ENCODE assay signal across 1 cellular context in the genomic region with DNA sequence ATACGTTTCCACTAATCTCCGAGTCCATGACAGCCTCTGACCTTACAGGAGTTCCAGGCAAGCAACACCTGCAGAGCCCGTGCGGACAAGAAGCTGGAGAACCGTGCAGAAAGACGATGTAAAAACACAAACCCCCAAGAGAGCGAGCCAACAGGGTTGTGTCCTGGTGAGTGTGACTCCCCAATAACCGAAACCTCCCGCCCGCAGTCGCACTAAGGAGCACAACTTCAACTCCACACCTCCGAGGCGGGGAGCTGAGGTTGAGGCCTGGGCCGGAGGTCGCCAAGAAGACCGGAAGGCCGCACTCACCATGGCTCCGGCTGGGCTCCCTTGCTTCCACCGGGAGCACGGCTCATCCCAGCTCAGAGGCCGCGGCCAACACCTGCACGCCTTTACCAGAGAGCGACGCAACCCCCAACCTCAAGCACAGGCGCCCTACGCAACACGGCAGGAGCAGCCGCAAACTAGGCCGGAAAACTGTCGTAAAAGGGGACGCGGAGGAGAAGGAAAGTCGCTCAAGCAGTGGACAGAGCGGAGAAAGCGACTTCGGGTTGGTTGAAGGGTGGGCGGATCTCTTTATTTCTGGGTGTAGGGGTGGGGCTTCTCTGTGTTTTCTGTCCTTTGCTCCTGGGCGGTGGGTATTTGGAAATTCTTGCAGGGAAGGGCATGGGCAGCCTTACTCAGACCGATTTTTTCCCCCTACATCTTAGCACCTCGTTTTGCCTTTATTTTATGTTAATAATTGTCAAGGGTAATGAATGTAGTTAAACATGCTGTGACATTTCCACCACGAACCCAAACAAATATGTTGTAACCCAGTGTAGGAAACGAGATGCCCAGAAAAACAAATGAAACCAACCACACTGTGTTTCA.
A peak's percentile ranks its signal among the peaks of the same experiment; 100 is the strongest.
TF ChIP-seq lines count a peak whose summit lies in the region.

A gene (minus strand): TSS at position 446 of the 873 bp plus-strand sequence. CDS start 134 bp downstream, at position 312.

TF ChIP-seq in HepG2, 621 proteins besides CTCF, POLR2A, EP300 and RAD21 (continued from another document and continues in another):
- TF ChIP-seq, protein P1, sequence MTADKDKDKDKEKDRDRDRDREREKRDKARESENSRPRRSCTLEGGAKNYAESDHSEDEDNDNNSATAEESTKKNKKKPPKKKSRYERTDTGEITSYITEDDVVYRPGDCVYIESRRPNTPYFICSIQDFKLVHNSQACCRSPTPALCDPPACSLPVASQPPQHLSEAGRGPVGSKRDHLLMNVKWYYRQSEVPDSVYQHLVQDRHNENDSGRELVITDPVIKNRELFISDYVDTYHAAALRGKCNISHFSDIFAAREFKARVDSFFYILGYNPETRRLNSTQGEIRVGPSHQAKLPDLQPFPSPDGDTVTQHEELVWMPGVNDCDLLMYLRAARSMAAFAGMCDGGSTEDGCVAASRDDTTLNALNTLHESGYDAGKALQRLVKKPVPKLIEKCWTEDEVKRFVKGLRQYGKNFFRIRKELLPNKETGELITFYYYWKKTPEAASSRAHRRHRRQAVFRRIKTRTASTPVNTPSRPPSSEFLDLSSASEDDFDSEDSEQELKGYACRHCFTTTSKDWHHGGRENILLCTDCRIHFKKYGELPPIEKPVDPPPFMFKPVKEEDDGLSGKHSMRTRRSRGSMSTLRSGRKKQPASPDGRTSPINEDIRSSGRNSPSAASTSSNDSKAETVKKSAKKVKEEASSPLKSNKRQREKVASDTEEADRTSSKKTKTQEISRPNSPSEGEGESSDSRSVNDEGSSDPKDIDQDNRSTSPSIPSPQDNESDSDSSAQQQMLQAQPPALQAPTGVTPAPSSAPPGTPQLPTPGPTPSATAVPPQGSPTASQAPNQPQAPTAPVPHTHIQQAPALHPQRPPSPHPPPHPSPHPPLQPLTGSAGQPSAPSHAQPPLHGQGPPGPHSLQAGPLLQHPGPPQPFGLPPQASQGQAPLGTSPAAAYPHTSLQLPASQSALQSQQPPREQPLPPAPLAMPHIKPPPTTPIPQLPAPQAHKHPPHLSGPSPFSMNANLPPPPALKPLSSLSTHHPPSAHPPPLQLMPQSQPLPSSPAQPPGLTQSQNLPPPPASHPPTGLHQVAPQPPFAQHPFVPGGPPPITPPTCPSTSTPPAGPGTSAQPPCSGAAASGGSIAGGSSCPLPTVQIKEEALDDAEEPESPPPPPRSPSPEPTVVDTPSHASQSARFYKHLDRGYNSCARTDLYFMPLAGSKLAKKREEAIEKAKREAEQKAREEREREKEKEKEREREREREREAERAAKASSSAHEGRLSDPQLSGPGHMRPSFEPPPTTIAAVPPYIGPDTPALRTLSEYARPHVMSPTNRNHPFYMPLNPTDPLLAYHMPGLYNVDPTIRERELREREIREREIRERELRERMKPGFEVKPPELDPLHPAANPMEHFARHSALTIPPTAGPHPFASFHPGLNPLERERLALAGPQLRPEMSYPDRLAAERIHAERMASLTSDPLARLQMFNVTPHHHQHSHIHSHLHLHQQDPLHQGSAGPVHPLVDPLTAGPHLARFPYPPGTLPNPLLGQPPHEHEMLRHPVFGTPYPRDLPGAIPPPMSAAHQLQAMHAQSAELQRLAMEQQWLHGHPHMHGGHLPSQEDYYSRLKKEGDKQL (CRISPR knock-in tag; IDR thresholded peaks at IDR 0.05; ENCODE audit: low read depth) = peak; percentile 57; the same call in 1 of the 2 replicates
- TF ChIP-seq, protein P2, sequence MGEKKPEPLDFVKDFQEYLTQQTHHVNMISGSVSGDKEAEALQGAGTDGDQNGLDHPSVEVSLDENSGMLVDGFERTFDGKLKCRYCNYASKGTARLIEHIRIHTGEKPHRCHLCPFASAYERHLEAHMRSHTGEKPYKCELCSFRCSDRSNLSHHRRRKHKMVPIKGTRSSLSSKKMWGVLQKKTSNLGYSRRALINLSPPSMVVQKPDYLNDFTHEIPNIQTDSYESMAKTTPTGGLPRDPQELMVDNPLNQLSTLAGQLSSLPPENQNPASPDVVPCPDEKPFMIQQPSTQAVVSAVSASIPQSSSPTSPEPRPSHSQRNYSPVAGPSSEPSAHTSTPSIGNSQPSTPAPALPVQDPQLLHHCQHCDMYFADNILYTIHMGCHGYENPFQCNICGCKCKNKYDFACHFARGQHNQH (CRISPR knock-in tag; IDR thresholded peaks at IDR 0.05) = peak; percentile 94
- TF ChIP-seq XRCC5 (optimal IDR thresholded peaks at IDR 0.05; ENCODE audit: low read length) (peak; percentile 79), NAIF1 (CRISPR knock-in tag; IDR thresholded peaks at IDR 0.05; ENCODE audit: borderline replicate concordance) (peak; percentile 87; the same call in 1 of the 2 replicates), ZNF598 (CRISPR knock-in tag; IDR thresholded peaks at IDR 0.05; ENCODE audit: borderline replicate concordance) (peak; percentile 55; the same call in 1 of the 2 replicates), BRD4 (CRISPR knock-in tag; IDR thresholded peaks at IDR 0.05) (peak; percentile 96), SMAD9 (CRISPR knock-in tag; IDR thresholded peaks at IDR 0.05) (no peak), NKX3-1 (CRISPR knock-in tag; IDR thresholded peaks at IDR 0.05) (0 out of 2 replicates have a peak, but pooled peaks have one; percentile 41), PHF20 (CRISPR knock-in tag; IDR thresholded peaks at IDR 0.05) (peak; percentile 95), ZFP90 (CRISPR knock-in tag; IDR thresholded peaks at IDR 0.05; ENCODE audit: borderline replicate concordance) (0 out of 2 replicates have a peak, but pooled peaks have one; percentile 57), PRPF4 (IDR thresholded peaks at IDR 0.05; ENCODE audit: low read depth, low read length, poor library complexity, severe bottlenecking) (no peak), SMAD3 (CRISPR knock-in tag; IDR thresholded peaks at IDR 0.05) (peak; percentile 82), TGIF2 (CRISPR knock-in tag; IDR thresholded peaks at IDR 0.05) (peak; percentile 77; the same call in 1 of the 2 replicates), CCDC6 (CRISPR knock-in tag; IDR thresholded peaks at IDR 0.05) (peak; percentile 84), KDM2A (CRISPR knock-in tag; IDR thresholded peaks at IDR 0.05; ENCODE audit: borderline replicate concordance, low read depth) (peak; percentile 97), ZSCAN20 (CRISPR knock-in tag; IDR thresholded peaks at IDR 0.05; ENCODE audit: borderline replicate concordance) (peak; percentile 79), ZNF331 (CRISPR knock-in tag; IDR thresholded peaks at IDR 0.05) (no peak; the same call in 1 of the 2 replicates), ZNF572 (CRISPR knock-in tag; IDR thresholded peaks at IDR 0.05) (peak; percentile 74; the same call in 1 of the 2 replicates), ZNF792 (CRISPR knock-in tag; IDR thresholded peaks at IDR 0.05) (peak; percentile 80; the same call in 1 of the 2 replicates), SATB2 (CRISPR knock-in tag; IDR thresholded peaks at IDR 0.05) (0 out of 2 replicates have a peak, but pooled peaks have one; percentile 46), RNF2 (conservative IDR thresholded peaks at IDR 0.05; ENCODE audit: low read depth) (peak; percentile 74), ZNF260 (CRISPR knock-in tag; IDR thresholded peaks at IDR 0.05; ENCODE audit: borderline replicate concordance, low read depth) (no peak), ZNF75D (CRISPR knock-in tag; IDR thresholded peaks at IDR 0.05; ENCODE audit: borderline replicate concordance) (no peak), ATF7-NPFF (CRISPR knock-in tag; IDR thresholded peaks at IDR 0.05; ENCODE audit: low read depth) (peak; percentile 89), NFATC3 (CRISPR knock-in tag; IDR thresholded peaks at IDR 0.05) (no peak), ZNF292 (CRISPR knock-in tag; IDR thresholded peaks at IDR 0.05; ENCODE audit: borderline replicate concordance, low read depth) (peak; percentile 81), SUZ12 (IDR thresholded peaks at IDR 0.05; ENCODE audit: low read depth, low read length) (no peak), ZNF619 (CRISPR knock-in tag; IDR thresholded peaks at IDR 0.05) (peak; percentile 60; the same call in 1 of the 2 replicates), BORCS8-MEF2B (CRISPR knock-in tag; IDR thresholded peaks at IDR 0.05) (peak; percentile 91; the same call in 1 of the 2 replicates), ZNF207 (IDR thresholded peaks at IDR 0.05; ENCODE audit: borderline replicate concordance) (no peak), ZNF878 (CRISPR knock-in tag; IDR thresholded peaks at IDR 0.05) (peak; percentile 59; the same call in 1 of the 2 replicates)
- TF ChIP-seq, protein P3, sequence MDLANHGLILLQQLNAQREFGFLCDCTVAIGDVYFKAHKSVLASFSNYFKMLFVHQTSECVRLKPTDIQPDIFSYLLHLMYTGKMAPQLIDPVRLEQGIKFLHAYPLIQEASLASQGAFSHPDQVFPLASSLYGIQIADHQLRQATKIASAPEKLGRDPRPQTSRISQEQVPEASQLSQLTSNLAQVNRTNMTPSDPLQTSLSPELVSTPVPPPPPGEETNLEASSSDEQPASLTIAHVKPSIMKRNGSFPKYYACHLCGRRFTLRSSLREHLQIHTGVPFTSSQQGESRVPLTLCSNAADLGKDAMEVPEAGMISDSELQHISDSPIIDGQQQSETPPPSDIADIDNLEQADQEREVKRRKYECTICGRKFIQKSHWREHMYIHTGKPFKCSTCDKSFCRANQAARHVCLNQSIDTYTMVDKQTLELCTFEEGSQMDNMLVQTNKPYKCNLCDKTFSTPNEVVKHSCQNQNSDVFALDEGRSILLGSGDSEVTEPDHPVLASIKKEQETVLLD (CRISPR knock-in tag; IDR thresholded peaks at IDR 0.05; ENCODE audit: low read depth) = peak; percentile 82; the same call in 1 of the 2 replicates
- TF ChIP-seq, protein P4, sequence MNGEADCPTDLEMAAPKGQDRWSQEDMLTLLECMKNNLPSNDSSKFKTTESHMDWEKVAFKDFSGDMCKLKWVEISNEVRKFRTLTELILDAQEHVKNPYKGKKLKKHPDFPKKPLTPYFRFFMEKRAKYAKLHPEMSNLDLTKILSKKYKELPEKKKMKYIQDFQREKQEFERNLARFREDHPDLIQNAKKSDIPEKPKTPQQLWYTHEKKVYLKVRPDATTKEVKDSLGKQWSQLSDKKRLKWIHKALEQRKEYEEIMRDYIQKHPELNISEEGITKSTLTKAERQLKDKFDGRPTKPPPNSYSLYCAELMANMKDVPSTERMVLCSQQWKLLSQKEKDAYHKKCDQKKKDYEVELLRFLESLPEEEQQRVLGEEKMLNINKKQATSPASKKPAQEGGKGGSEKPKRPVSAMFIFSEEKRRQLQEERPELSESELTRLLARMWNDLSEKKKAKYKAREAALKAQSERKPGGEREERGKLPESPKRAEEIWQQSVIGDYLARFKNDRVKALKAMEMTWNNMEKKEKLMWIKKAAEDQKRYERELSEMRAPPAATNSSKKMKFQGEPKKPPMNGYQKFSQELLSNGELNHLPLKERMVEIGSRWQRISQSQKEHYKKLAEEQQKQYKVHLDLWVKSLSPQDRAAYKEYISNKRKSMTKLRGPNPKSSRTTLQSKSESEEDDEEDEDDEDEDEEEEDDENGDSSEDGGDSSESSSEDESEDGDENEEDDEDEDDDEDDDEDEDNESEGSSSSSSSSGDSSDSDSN (CRISPR knock-in tag; IDR thresholded peaks at IDR 0.05) = peak; percentile 98
- TF ChIP-seq, protein P5, sequence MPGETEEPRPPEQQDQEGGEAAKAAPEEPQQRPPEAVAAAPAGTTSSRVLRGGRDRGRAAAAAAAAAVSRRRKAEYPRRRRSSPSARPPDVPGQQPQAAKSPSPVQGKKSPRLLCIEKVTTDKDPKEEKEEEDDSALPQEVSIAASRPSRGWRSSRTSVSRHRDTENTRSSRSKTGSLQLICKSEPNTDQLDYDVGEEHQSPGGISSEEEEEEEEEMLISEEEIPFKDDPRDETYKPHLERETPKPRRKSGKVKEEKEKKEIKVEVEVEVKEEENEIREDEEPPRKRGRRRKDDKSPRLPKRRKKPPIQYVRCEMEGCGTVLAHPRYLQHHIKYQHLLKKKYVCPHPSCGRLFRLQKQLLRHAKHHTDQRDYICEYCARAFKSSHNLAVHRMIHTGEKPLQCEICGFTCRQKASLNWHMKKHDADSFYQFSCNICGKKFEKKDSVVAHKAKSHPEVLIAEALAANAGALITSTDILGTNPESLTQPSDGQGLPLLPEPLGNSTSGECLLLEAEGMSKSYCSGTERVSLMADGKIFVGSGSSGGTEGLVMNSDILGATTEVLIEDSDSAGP (CRISPR knock-in tag; IDR thresholded peaks at IDR 0.05; ENCODE audit: borderline replicate concordance) = peak; percentile 93
- TF ChIP-seq, protein P6, sequence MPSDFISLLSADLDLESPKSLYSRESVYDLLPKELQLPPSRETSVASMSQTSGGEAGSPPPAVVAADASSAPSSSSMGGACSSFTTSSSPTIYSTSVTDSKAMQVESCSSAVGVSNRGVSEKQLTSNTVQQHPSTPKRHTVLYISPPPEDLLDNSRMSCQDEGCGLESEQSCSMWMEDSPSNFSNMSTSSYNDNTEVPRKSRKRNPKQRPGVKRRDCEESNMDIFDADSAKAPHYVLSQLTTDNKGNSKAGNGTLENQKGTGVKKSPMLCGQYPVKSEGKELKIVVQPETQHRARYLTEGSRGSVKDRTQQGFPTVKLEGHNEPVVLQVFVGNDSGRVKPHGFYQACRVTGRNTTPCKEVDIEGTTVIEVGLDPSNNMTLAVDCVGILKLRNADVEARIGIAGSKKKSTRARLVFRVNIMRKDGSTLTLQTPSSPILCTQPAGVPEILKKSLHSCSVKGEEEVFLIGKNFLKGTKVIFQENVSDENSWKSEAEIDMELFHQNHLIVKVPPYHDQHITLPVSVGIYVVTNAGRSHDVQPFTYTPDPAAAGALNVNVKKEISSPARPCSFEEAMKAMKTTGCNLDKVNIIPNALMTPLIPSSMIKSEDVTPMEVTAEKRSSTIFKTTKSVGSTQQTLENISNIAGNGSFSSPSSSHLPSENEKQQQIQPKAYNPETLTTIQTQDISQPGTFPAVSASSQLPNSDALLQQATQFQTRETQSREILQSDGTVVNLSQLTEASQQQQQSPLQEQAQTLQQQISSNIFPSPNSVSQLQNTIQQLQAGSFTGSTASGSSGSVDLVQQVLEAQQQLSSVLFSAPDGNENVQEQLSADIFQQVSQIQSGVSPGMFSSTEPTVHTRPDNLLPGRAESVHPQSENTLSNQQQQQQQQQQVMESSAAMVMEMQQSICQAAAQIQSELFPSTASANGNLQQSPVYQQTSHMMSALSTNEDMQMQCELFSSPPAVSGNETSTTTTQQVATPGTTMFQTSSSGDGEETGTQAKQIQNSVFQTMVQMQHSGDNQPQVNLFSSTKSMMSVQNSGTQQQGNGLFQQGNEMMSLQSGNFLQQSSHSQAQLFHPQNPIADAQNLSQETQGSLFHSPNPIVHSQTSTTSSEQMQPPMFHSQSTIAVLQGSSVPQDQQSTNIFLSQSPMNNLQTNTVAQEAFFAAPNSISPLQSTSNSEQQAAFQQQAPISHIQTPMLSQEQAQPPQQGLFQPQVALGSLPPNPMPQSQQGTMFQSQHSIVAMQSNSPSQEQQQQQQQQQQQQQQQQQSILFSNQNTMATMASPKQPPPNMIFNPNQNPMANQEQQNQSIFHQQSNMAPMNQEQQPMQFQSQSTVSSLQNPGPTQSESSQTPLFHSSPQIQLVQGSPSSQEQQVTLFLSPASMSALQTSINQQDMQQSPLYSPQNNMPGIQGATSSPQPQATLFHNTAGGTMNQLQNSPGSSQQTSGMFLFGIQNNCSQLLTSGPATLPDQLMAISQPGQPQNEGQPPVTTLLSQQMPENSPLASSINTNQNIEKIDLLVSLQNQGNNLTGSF (CRISPR knock-in tag; IDR thresholded peaks at IDR 0.05) = peak; percentile 69; the same call in 1 of the 2 replicates
- TF ChIP-seq, protein P7, sequence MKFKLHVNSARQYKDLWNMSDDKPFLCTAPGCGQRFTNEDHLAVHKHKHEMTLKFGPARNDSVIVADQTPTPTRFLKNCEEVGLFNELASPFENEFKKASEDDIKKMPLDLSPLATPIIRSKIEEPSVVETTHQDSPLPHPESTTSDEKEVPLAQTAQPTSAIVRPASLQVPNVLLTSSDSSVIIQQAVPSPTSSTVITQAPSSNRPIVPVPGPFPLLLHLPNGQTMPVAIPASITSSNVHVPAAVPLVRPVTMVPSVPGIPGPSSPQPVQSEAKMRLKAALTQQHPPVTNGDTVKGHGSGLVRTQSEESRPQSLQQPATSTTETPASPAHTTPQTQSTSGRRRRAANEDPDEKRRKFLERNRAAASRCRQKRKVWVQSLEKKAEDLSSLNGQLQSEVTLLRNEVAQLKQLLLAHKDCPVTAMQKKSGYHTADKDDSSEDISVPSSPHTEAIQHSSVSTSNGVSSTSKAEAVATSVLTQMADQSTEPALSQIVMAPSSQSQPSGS (CRISPR knock-in tag; IDR thresholded peaks at IDR 0.05) = peak; percentile 86
